Comparison of ENCODE assay signal across 22 cellular contexts in the genomic region with DNA sequence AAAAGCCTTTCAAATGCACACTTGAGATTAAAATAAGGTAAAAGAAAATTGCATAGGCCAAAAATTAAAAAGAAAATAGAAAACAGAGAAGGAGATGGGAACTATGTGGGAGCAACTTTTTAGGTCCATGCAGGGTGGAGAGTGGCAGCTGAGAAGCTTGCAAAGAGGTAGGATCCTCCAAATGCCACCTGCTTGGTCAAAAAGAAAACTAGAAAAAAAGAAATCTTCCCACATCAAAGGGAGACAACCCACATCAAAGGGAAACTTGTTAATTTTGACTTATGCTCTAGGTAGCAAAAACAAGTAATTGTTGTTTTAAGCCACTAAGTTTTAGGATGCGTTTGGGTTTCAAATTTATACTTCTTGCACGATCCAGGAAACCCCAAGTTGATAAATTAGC.
"Had no signal": no experiment of that assay in that cellular context is flagged by ENCODE, and none has a peak within 500 bp of the region (broad histone marks: within the 10 kb centered on the region; RNA-seq: fewer than 3 reads in every experiment).

No MANE protein-coding gene starts in this region.

- H3K4me1 Mint-ChIP-seq: mesothelial cell of epicardium; naive B cell; stimulated activated naive B cell treated with anti-CD40 and anti-IgM and Interleukin-4, amounts not matched to agents 10 μg/mL and 1 μg/mL and 100 μg/mL, for 72 hours had no signal

- H3K4me3 ChIP-seq: left ventricle myocardium inferior, lung, ovary, right atrium auricular region, right lobe of liver, smooth muscle cell, stomach, testis, thyroid gland, transverse colon, upper lobe of left lung, vagina had no signal

- H3K4me2 ChIP-seq: smooth muscle cell had no signal

- H3K4me1 ChIP-seq: left ventricle myocardium inferior, right atrium auricular region, right lobe of liver, stomach, thyroid gland, transverse colon, upper lobe of left lung, vagina had no signal

- H3K36me3 ChIP-seq: left ventricle myocardium inferior, ovary, right atrium auricular region, right lobe of liver, stomach, thyroid gland, transverse colon, upper lobe of left lung, vagina had no signal

- H3K27ac ChIP-seq: left ventricle myocardium inferior, ovary, right atrium auricular region, right lobe of liver, stomach, testis, thyroid gland, transverse colon, upper lobe of left lung, vagina had no signal

- ATAC-seq: natural killer cell treated with Interleukin-12 subunit alpha and Interleukin-12 subunit beta and Interleukin-15 and Interleukin-18, amount 100 ng/mL, for 72 hours; right lobe of liver; stimulated activated naive B cell treated with anti-CD40 and anti-IgM and Interleukin-4, amounts not matched to agents 10 μg/mL and 1 μg/mL and 100 μg/mL, for 72 hours; stimulated activated naive CD8-positive, alpha-beta T cell treated with anti-CD3 and anti-CD28 coated beads, Interleukin-15, Interleukin-2, amounts not matched to agents 100 U/mL and 50 U/mL, for 24 hours had no signal

- H3K36me3 Mint-ChIP-seq: mesothelial cell of epicardium; naive B cell; natural killer cell treated with Interleukin-12 subunit alpha and Interleukin-12 subunit beta and Interleukin-15 and Interleukin-18, amount 100 ng/mL, for 72 hours; stimulated activated naive B cell treated with anti-CD40 and anti-IgM and Interleukin-4, amounts not matched to agents 10 μg/mL and 1 μg/mL and 100 μg/mL, for 72 hours had no signal

- H3K27ac Mint-ChIP-seq: mesothelial cell of epicardium; naive B cell; natural killer cell treated with Interleukin-12 subunit alpha and Interleukin-12 subunit beta and Interleukin-15 and Interleukin-18, amount 100 ng/mL, for 72 hours; progenitor cell of endocrine pancreas; stimulated activated naive B cell treated with anti-CD40 and anti-IgM and Interleukin-4, amounts not matched to agents 10 μg/mL and 1 μg/mL and 100 μg/mL, for 72 hours had no signal

- H3K4me3 Mint-ChIP-seq: mesothelial cell of epicardium; naive B cell; natural killer cell treated with Interleukin-12 subunit alpha and Interleukin-12 subunit beta and Interleukin-15 and Interleukin-18, amount 100 ng/mL, for 72 hours; stimulated activated naive B cell treated with anti-CD40 and anti-IgM and Interleukin-4, amounts not matched to agents 10 μg/mL and 1 μg/mL and 100 μg/mL, for 72 hours had no signal

- DNase-seq: islet precursor cell; left ventricle myocardium inferior; mesendoderm; naive B cell; ovary; right lobe of liver; stimulated activated CD4-positive, alpha-beta T cell treated with anti-CD3 and anti-CD28 coated beads, Interleukin-1b, Interleukin-23, amount 100 ng/mL, for 48 hours; stimulated activated CD4-positive, alpha-beta T cell treated with anti-CD3 and anti-CD28 coated beads, Interleukin-4, amount 100 ng/mL, for 1 hour; stimulated activated naive B cell treated with anti-CD40 and anti-IgM and Interleukin-4, amounts not matched to agents 10 μg/mL and 1 μg/mL and 100 μg/mL, for 72 hours; stimulated activated naive CD8-positive, alpha-beta T cell treated with anti-CD3 and anti-CD28 coated beads, Interleukin-15, Interleukin-2, amounts not matched to agents 100 U/mL and 50 U/mL, for 24 hours; stomach; testis; thyroid gland; transverse colon; upper lobe of left lung had no signal

- H3K27me3 Mint-ChIP-seq: naive B cell; natural killer cell treated with Interleukin-12 subunit alpha and Interleukin-12 subunit beta and Interleukin-15 and Interleukin-18, amount 100 ng/mL, for 72 hours; stimulated activated naive B cell treated with anti-CD40 and anti-IgM and Interleukin-4, amounts not matched to agents 10 μg/mL and 1 μg/mL and 100 μg/mL, for 72 hours had no signal

- H3K27me3 ChIP-seq: ovary, right atrium auricular region, right lobe of liver, stomach, testis, thyroid gland, transverse colon, upper lobe of left lung, vagina had no signal
